In genomic region chr21:25189497-25189896, GRCh38 we compare ENCODE assay signal across 18 cellular contexts.
"Had no signal": no experiment of that assay in that cellular context is flagged by ENCODE, and none has a peak within 500 bp of the region (broad histone marks: within the 10 kb centered on the region; RNA-seq: fewer than 3 reads in every experiment).

No MANE protein-coding gene starts in this region.

- H3K4me3 ChIP-seq: dorsolateral prefrontal cortex, hepatocyte, left lung, lower lobe of right lung, prostate gland, sigmoid colon, thoracic aorta, tibial nerve, upper lobe of left lung had no signal

- H3K4me1 Mint-ChIP-seq: nephron progenitor cell; stimulated activated effector memory CD8-positive, alpha-beta T cell treated with anti-CD3 and anti-CD28 coated beads, Interleukin-12 subunit alpha, Interleukin-12 subunit beta, amount 100 ng/mL, for 72 hours had no signal

- H3K9me3 ChIP-seq: left lung, lower lobe of right lung, prostate gland, sigmoid colon, thoracic aorta, tibial nerve, upper lobe of left lung had no signal

- H3K27ac Mint-ChIP-seq: naive thymus-derived CD8-positive, alpha-beta T cell; nephron progenitor cell; stimulated activated effector memory CD8-positive, alpha-beta T cell treated with anti-CD3 and anti-CD28 coated beads, Interleukin-12 subunit alpha, Interleukin-12 subunit beta, amount 100 ng/mL, for 72 hours; stimulated activated naive CD8-positive, alpha-beta T cell treated with anti-CD3 and anti-CD28 coated beads, Interleukin-15, Interleukin-2, amounts not matched to agents 100 ng/mL and 50 ng/mL, for 24 hours had no signal

- DNase-seq: dorsolateral prefrontal cortex; effector CD4-positive, alpha-beta T cell; kidney; left lung; lower lobe of right lung; naive thymus-derived CD8-positive, alpha-beta T cell; nephron progenitor cell; nucleus accumbens; right cardiac atrium; sigmoid colon; stimulated activated CD4-positive, alpha-beta T cell treated with anti-CD3 and anti-CD28 coated beads, Interleukin-4, amount 100 ng/mL, for 24 hours; upper lobe of left lung had no signal

- H3K4me3 Mint-ChIP-seq: naive thymus-derived CD8-positive, alpha-beta T cell; nephron progenitor cell; stimulated activated effector memory CD8-positive, alpha-beta T cell treated with anti-CD3 and anti-CD28 coated beads, Interleukin-12 subunit alpha, Interleukin-12 subunit beta, amount 100 ng/mL, for 72 hours; stimulated activated naive CD8-positive, alpha-beta T cell treated with anti-CD3 and anti-CD28 coated beads, Interleukin-15, Interleukin-2, amounts not matched to agents 100 ng/mL and 50 ng/mL, for 24 hours had no signal

- H3K36me3 Mint-ChIP-seq: naive thymus-derived CD8-positive, alpha-beta T cell; stimulated activated effector memory CD8-positive, alpha-beta T cell treated with anti-CD3 and anti-CD28 coated beads, Interleukin-12 subunit alpha, Interleukin-12 subunit beta, amount 100 ng/mL, for 72 hours had no signal

- H3K4me1 ChIP-seq: left lung, lower lobe of right lung, prostate gland, sigmoid colon, tibial nerve, upper lobe of left lung had no signal

- ATAC-seq: left lung; lower lobe of right lung; naive thymus-derived CD8-positive, alpha-beta T cell had no signal

- H3K36me3 ChIP-seq: left lung, lower lobe of right lung, prostate gland, sigmoid colon, thoracic aorta, tibial nerve, upper lobe of left lung had no signal

- H3K27me3 Mint-ChIP-seq: naive thymus-derived CD8-positive, alpha-beta T cell; stimulated activated naive CD8-positive, alpha-beta T cell treated with anti-CD3 and anti-CD28 coated beads, Interleukin-15, Interleukin-2, amounts not matched to agents 100 ng/mL and 50 ng/mL, for 24 hours had no signal

- H3K9me3 Mint-ChIP-seq: stimulated activated effector memory CD8-positive, alpha-beta T cell treated with anti-CD3 and anti-CD28 coated beads, Interleukin-12 subunit alpha, Interleukin-12 subunit beta, amount 100 ng/mL, for 72 hours; stimulated activated naive CD8-positive, alpha-beta T cell treated with anti-CD3 and anti-CD28 coated beads, Interleukin-15, Interleukin-2, amounts not matched to agents 100 ng/mL and 50 ng/mL, for 24 hours had no signal

- H3K27ac ChIP-seq: dorsolateral prefrontal cortex, hepatocyte, left lung, lower lobe of right lung, prostate gland, sigmoid colon, thoracic aorta, tibial nerve, upper lobe of left lung had no signal

- H3K27me3 ChIP-seq: hepatocyte, left lung, sigmoid colon, tibial nerve, upper lobe of left lung had no signal
